ENCODE assay signal across 8 cellular contexts in genomic region chr1:196410768-196411167, GRCh38.
"Had no signal": no experiment of that assay in that cellular context is flagged by ENCODE, and none has a peak within 500 bp of the region (broad histone marks: within the 10 kb centered on the region; RNA-seq: fewer than 3 reads in every experiment).

No MANE protein-coding gene starts in this region.

- H3K4me3 ChIP-seq: GM12878 had no signal

- FAIRE-seq: G401.6, GM12878, GM12891, GM12892, GM18507, GM19239 had no signal

- ATAC-seq: GM12878 had no signal

- DNase-seq: GDM1, GF-D8 had no signal
